ENCODE assay signal across 2 cellular contexts in genomic region chr2:131264034-131264433, GRCh38. TPM values are rescaled to one million over a fixed set of nuclear protein-coding genes. Genes with fewer than 3 reads are reported as not detected.
"Had no signal": no experiment of that assay in that cellular context is flagged by ENCODE, and none has a peak within 500 bp of the region (broad histone marks: within the 10 kb centered on the region; RNA-seq: fewer than 3 reads in every experiment).

No MANE protein-coding gene starts in this region.

RNA-seq across cellular contexts. Expression of gene POTEE, which starts 54.7 kb away (rescaled TPM):
- total RNA-seq: LHCN-M2, MCF 10A had no signal
